22 cellular contexts compared by ENCODE assay signal in genomic region chr18:78255013-78255412, GRCh38.
DNase-seq lines count a peak whose midpoint lies in the region; ATAC-seq and TF ChIP-seq lines count a peak whose summit lies in the region.
"Had no signal": no experiment of that assay in that cellular context is flagged by ENCODE, and none has a peak within 500 bp of the region (broad histone marks: within the 10 kb centered on the region; RNA-seq: fewer than 3 reads in every experiment).

No MANE protein-coding gene starts in this region.

- intact Hi-C loops in esophagus muscularis mucosa (cut with DNase I): no loop called here

- no peaks in the 10 kb centered on the region for H3K27me3 ChIP-seq in MG63
- peaks cover 0 to 11% (median 0%) of the 10 kb centered on the region in 4 donors for H3K27me3 ChIP-seq in esophagus muscularis mucosa
- H3K27me3 ChIP-seq: BE2C, BLaER1 had no signal

- no peak overlapping the region for H3K4me3 ChIP-seq in MG63
- H3K4me3 ChIP-seq in esophagus muscularis mucosa: no peak overlapping the region
- H3K4me3 ChIP-seq: BLaER1 had no signal

- no peaks in the 10 kb centered on the region for H3K27me3 Mint-ChIP-seq in activated CD8-positive, alpha-beta memory T cell treated with anti-CD3 and anti-CD28 coated beads, Interleukin-2, amount 10 ng/mL, durations not matched to agents 7 days and 5 days
- H3K27me3 Mint-ChIP-seq: CD4-positive, alpha-beta memory T cell; CD4-positive, CD25-positive, alpha-beta regulatory T cell; CD8-positive, alpha-beta memory T cell had no signal

- no peaks in the 10 kb centered on the region for H3K9me3 Mint-ChIP-seq in activated CD8-positive, alpha-beta memory T cell treated with anti-CD3 and anti-CD28 coated beads, Interleukin-2, amount 10 ng/mL, durations not matched to agents 7 days and 5 days (ENCODE audit: low read depth)

- H3K27ac ChIP-seq in esophagus muscularis mucosa (replicated peaks in 1 of 4): no peak overlapping the region
- H3K27ac ChIP-seq: BLaER1 had no signal

- CTCF ChIA-PET in activated CD8-positive, alpha-beta memory T cell treated with anti-CD3 and anti-CD28 coated beads, Interleukin-2, amount 10 ng/mL, durations not matched to agents 7 days and 5 days (lab: Charles Lee): no interaction called here

- H3K9me3 ChIP-seq in MG63 (no peaks in the 10 kb centered on the region; the same call in 1 of the 2 replicates), esophagus muscularis mucosa (no peaks in the 10 kb centered on the region)
- H3K9me3 ChIP-seq: BE2C had no signal

- no peaks in the 10 kb centered on the region for H3K36me3 Mint-ChIP-seq in activated CD8-positive, alpha-beta memory T cell treated with anti-CD3 and anti-CD28 coated beads, Interleukin-2, amount 10 ng/mL, durations not matched to agents 7 days and 5 days
- H3K36me3 Mint-ChIP-seq: CD14-positive monocyte; CD4-positive, alpha-beta memory T cell; CD4-positive, CD25-positive, alpha-beta regulatory T cell; CD8-positive, alpha-beta memory T cell had no signal

- no peaks in the 10 kb centered on the region for H3K4me1 Mint-ChIP-seq in activated CD8-positive, alpha-beta memory T cell treated with anti-CD3 and anti-CD28 coated beads, Interleukin-2, amount 10 ng/mL, durations not matched to agents 7 days and 5 days
- H3K4me1 Mint-ChIP-seq: CD14-positive monocyte; CD4-positive, alpha-beta memory T cell; CD4-positive, CD25-positive, alpha-beta regulatory T cell; CD8-positive, alpha-beta memory T cell had no signal

- WGBS in esophagus muscularis mucosa: 90% methylated on average over 10 of the region's 10 CpGs

- H3K4me3 Mint-ChIP-seq in activated CD8-positive, alpha-beta memory T cell treated with anti-CD3 and anti-CD28 coated beads, Interleukin-2, amount 10 ng/mL, durations not matched to agents 7 days and 5 days: no peak overlapping the region
- H3K4me3 Mint-ChIP-seq: CD14-positive monocyte; CD4-positive, alpha-beta memory T cell; CD4-positive, CD25-positive, alpha-beta regulatory T cell; CD8-positive, alpha-beta memory T cell had no signal

- no peak for TF ChIP-seq POLR2A in esophagus muscularis mucosa (IDR thresholded peaks at IDR 0.05; ENCODE audit: low read depth)

- TF ChIP-seq EP300 in esophagus muscularis mucosa (IDR thresholded peaks at IDR 0.05): no peak

- H3K4me1 ChIP-seq in esophagus muscularis mucosa: no peaks in the 10 kb centered on the region
- H3K4me1 ChIP-seq: BE2C, BLaER1 had no signal

- ATAC-seq in activated CD8-positive, alpha-beta memory T cell treated with anti-CD3 and anti-CD28 coated beads, Interleukin-2, amount 10 ng/mL, durations not matched to agents 7 days and 5 days: no peak

- no peaks in the 10 kb centered on the region for H3K36me3 ChIP-seq in MG63
- no peaks in the 10 kb centered on the region for H3K36me3 ChIP-seq in esophagus muscularis mucosa
- H3K36me3 ChIP-seq: BE2C, BLaER1 had no signal

- TF ChIP-seq CTCF in esophagus muscularis mucosa (IDR thresholded peaks at IDR 0.05): no peak

- H3K27ac Mint-ChIP-seq in activated CD8-positive, alpha-beta memory T cell treated with anti-CD3 and anti-CD28 coated beads, Interleukin-2, amount 10 ng/mL, durations not matched to agents 7 days and 5 days: no peak overlapping the region
- H3K27ac Mint-ChIP-seq: CD14-positive monocyte; CD4-positive, alpha-beta memory T cell; CD4-positive, CD25-positive, alpha-beta regulatory T cell; CD8-positive, alpha-beta memory T cell had no signal

- DNase-seq in HT1080 (ENCODE audit: low read depth) (peak; percentile 29), MG63 (peak; percentile 11), esophagus muscularis mucosa (ENCODE audit: extremely low spot score) (peak; percentile 86), inferior parietal cortex (ENCODE audit: extremely low spot score) (no peak), KG1 (lab: John Stamatoyannopoulos, UW) (no peak)
- DNase-seq in activated CD8-positive, alpha-beta memory T cell treated with anti-CD3 and anti-CD28 coated beads, Interleukin-2, amount 10 ng/mL, durations not matched to agents 7 days and 5 days: no peak
- DNase-seq: 8988T; ACHN; BE2C; C1 segment of cervical spinal cord; CD4-positive, alpha-beta memory T cell; CD4-positive, CD25-positive, alpha-beta regulatory T cell; CD8-positive, alpha-beta memory T cell; COR-L47; DMS 273 treated with DMSO at 0.1 percent for 48 hours; DMS153; DMS53; DMS79; DND-41; GF-D8 had no signal

Comparison
In these comparisons a context has a peak if more than half of its experiments do, and no peak if none do; other contexts are left out.
1. DNase-seq: peak in HT1080 (single experiment), MG63 (single experiment) and esophagus muscularis mucosa (single experiment); none in inferior parietal cortex (single experiment), KG1 (single experiment) and activated CD8-positive, alpha-beta memory T cell treated with anti-CD3 and anti-CD28 coated beads, Interleukin-2, amount 10 ng/mL, durations not matched to agents 7 days and 5 days (single experiment).